In the genomic region with DNA sequence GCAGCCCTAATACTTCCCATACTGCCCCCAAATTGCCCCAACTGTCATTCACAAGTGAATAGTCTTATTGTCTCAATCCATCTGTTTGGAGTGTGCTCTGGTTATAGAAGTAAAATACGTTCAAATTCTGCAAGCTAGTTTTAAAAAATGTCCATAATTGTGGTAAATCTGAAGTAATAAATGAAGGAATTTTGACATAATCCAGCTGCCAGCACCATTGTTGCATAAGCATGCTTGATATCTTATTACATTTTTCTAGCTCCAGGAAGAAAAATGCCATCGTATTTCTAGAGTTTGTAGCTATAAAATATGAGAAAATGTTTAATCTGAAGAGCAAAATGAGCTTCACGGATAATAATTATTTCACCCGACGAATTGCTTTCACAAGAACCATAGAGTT, we compare ENCODE assay signal across 20 cellular contexts.
DNase-seq lines count a peak whose midpoint lies in the region; ATAC-seq and TF ChIP-seq lines count a peak whose summit lies in the region.
"Had no signal": no experiment of that assay in that cellular context is flagged by ENCODE, and none has a peak within 500 bp of the region (broad histone marks: within the 10 kb centered on the region; RNA-seq: fewer than 3 reads in every experiment).

No MANE protein-coding gene starts in this region.

- no peaks in the 10 kb centered on the region for H3K79me2 ChIP-seq in fibroblast of lung (ENCODE audit: control insufficient read depth, insufficient read depth, low read length)

- H3K27ac ChIP-seq in fibroblast of lung (ENCODE audit: insufficient read depth, low read length): no peak overlapping the region
- H3K27ac ChIP-seq: gastrocnemius medialis, thoracic aorta had no signal

- H4K20me1 ChIP-seq in fibroblast of lung (ENCODE audit: control insufficient read depth, extremely low read depth, insufficient read depth, low read length): no peaks in the 10 kb centered on the region

- peaks cover 83% of the 10 kb centered on the region for H3K4me1 Mint-ChIP-seq in osteocyte (ENCODE audit: unreplicated experiment)
- H3K4me1 Mint-ChIP-seq: activated CD4-positive, alpha-beta T cell treated with anti-CD3 and anti-CD28 coated beads, Interleukin-2, amount 10 ng/mL, durations not matched to agents 7 days and 5 days had no signal

- no peaks in the 10 kb centered on the region for H3K9me3 Mint-ChIP-seq in osteocyte (ENCODE audit: unreplicated experiment)
- H3K9me3 Mint-ChIP-seq: activated CD4-positive, alpha-beta T cell treated with anti-CD3 and anti-CD28 coated beads, Interleukin-2, amount 10 ng/mL, durations not matched to agents 7 days and 5 days; T-helper 1 cell treated with Interleukin-12 subunit alpha and Interleukin-12 subunit beta and Interleukin-4 antibody, amounts not matched to agents 30 μg/mL and 1 μg/mL, for 36 hours had no signal

- ATAC-seq in GM18867 (IDR thresholded peaks at IDR 0.05; ENCODE audit: unreplicated experiment): no peak
- ATAC-seq in GM18873 (IDR thresholded peaks at IDR 0.05; ENCODE audit: low FRiP score, unreplicated experiment): no peak
- ATAC-seq in stimulated activated naive CD8-positive, alpha-beta T cell treated with anti-CD3 and anti-CD28 coated beads, Interleukin-15, Interleukin-2, amounts not matched to agents 100 U/mL and 50 U/mL, for 24 hours: no peak
- ATAC-seq: gastrocnemius medialis had no signal

- DNase-seq in AG10803 (ENCODE audit: low read depth) (peak; percentile 84), LHCN-M2 (ENCODE audit: low read depth) (peak; percentile 71), fibroblast of lung (ENCODE audit: low read depth in 2 of 2) (peak; percentile 44 to 91), osteocyte (ENCODE audit: extremely low spot score, unreplicated experiment) (no peak), cerebellar cortex (ENCODE audit: low spot score) (no peak)
- DNase-seq in stimulated activated naive CD8-positive, alpha-beta T cell treated with anti-CD3 and anti-CD28 coated beads, Interleukin-15, Interleukin-2, amounts not matched to agents 100 U/mL and 50 U/mL, for 24 hours: no peak
- DNase-seq: activated CD4-positive, alpha-beta T cell treated with anti-CD3 and anti-CD28 coated beads, Interleukin-2, amount 10 ng/mL, durations not matched to agents 7 days and 5 days; activated CD8-positive, alpha-beta memory T cell treated with anti-CD3 and anti-CD28 coated beads, Interleukin-2, amount 50 U/mL, for 4 hours; activated gamma-delta T cell; AML-193; anterior cingulate cortex; DMS79 treated with DMSO at 0.1 percent for 48 hours; gastrocnemius medialis; GOT3; NCI-H524 treated with DMSO at 0.1 percent for 48 hours; SHP77 had no signal

- H2AFZ ChIP-seq in fibroblast of lung (ENCODE audit: low read length): no peak overlapping the region

- H3K4me3 ChIP-seq in AG10803 (ENCODE audit: low read length) (no peak overlapping the region), fibroblast of lung (replicated peaks in 1 of 4; ENCODE audit: control extremely low read depth in 1 of 4, insufficient read depth in 1 of 4, low read depth in 3 of 4, low read length in 4 of 4) (no peak overlapping the region)
- H3K4me3 ChIP-seq: gastrocnemius medialis, thoracic aorta had no signal

- peak overlapping the region; percentile 93 for H3K27ac Mint-ChIP-seq in osteocyte (ENCODE audit: unreplicated experiment)
- H3K27ac Mint-ChIP-seq: activated CD4-positive, alpha-beta T cell treated with anti-CD3 and anti-CD28 coated beads, Interleukin-2, amount 10 ng/mL, durations not matched to agents 7 days and 5 days; T-helper 1 cell treated with Interleukin-12 subunit alpha and Interleukin-12 subunit beta and Interleukin-4 antibody, amounts not matched to agents 30 μg/mL and 1 μg/mL, for 36 hours had no signal

- H3K9me3 ChIP-seq in fibroblast of lung (ENCODE audit: control insufficient read depth, insufficient read depth, low read depth, low read length): no peaks in the 10 kb centered on the region
- H3K9me3 ChIP-seq: gastrocnemius medialis, thoracic aorta had no signal

- no peak overlapping the region for H3K4me3 Mint-ChIP-seq in osteocyte (ENCODE audit: unreplicated experiment)
- H3K4me3 Mint-ChIP-seq: activated CD4-positive, alpha-beta T cell treated with anti-CD3 and anti-CD28 coated beads, Interleukin-2, amount 10 ng/mL, durations not matched to agents 7 days and 5 days; T-helper 1 cell treated with Interleukin-12 subunit alpha and Interleukin-12 subunit beta and Interleukin-4 antibody, amounts not matched to agents 30 μg/mL and 1 μg/mL, for 36 hours had no signal

- H3K4me2 ChIP-seq in fibroblast of lung (ENCODE audit: extremely low read depth, insufficient read depth, low read length): no peak overlapping the region

- H3K36me3 Mint-ChIP-seq in osteocyte (ENCODE audit: unreplicated experiment): peaks cover 3% of the 10 kb centered on the region

- H3K4me1 ChIP-seq in fibroblast of lung (ENCODE audit: control insufficient read depth, extremely low read depth, insufficient read depth, low read length): peaks cover 3% of the 10 kb centered on the region
- H3K4me1 ChIP-seq: gastrocnemius medialis had no signal

- no peaks in the 10 kb centered on the region for H3K27me3 Mint-ChIP-seq in osteocyte (ENCODE audit: unreplicated experiment)
- H3K27me3 Mint-ChIP-seq: activated CD4-positive, alpha-beta T cell treated with anti-CD3 and anti-CD28 coated beads, Interleukin-2, amount 10 ng/mL, durations not matched to agents 7 days and 5 days had no signal

- H3K36me3 ChIP-seq in fibroblast of lung (ENCODE audit: control insufficient read depth, insufficient read depth, low read length): no peaks in the 10 kb centered on the region
- H3K36me3 ChIP-seq: gastrocnemius medialis, thoracic aorta had no signal

- TF ChIP-seq CTCF in AG10803 (conservative IDR thresholded peaks at IDR 0.05; ENCODE audit: low read length) (no peak), fibroblast of lung (conservative IDR thresholded peaks at IDR 0.05 in 1 of 2, IDR thresholded peaks at IDR 0.05 in 1 of 2; ENCODE audit: low read depth in 1 of 2, low read length in 2 of 2) (no peak), osteocyte (IDR thresholded peaks at IDR 0.05) (no peak)

- no peak overlapping the region for H3K9ac ChIP-seq in fibroblast of lung (ENCODE audit: insufficient read depth, low read length)

- H3K27me3 ChIP-seq in fibroblast of lung (ENCODE audit: control insufficient read depth, insufficient read depth, low read length): no peaks in the 10 kb centered on the region
- H3K27me3 ChIP-seq: gastrocnemius medialis had no signal

Comparison
In these comparisons a context has a peak if more than half of its experiments do, and no peak if none do; other contexts are left out.
1. DNase-seq: peak in AG10803 (single experiment), LHCN-M2 (single experiment) and fibroblast of lung (2 of 2); none in osteocyte (single experiment), cerebellar cortex (single experiment) and stimulated activated naive CD8-positive, alpha-beta T cell treated with anti-CD3 and anti-CD28 coated beads, Interleukin-15, Interleukin-2, amounts not matched to agents 100 U/mL and 50 U/mL, for 24 hours (single experiment).